In genomic region chr2:115294999-115295398, GRCh38 we compare ENCODE assay signal across 16 cellular contexts.
DNase-seq lines count a peak whose midpoint lies in the region; ATAC-seq and TF ChIP-seq lines count a peak whose summit lies in the region.
"Had no signal": no experiment of that assay in that cellular context is flagged by ENCODE, and none has a peak within 500 bp of the region (broad histone marks: within the 10 kb centered on the region; RNA-seq: fewer than 3 reads in every experiment).

No MANE protein-coding gene starts in this region.

- H3K27me3 ChIP-seq in ectodermal cell (ENCODE audit: control insufficient read depth, insufficient read depth, low read length, poor library complexity, severe bottlenecking), result no peaks in the 10 kb centered on the region
- H3K27me3 ChIP-seq in BE2C, result no peaks in the 10 kb centered on the region
- H3K27me3 ChIP-seq: Peyer's patch, SJCRH30 had no signal

- no peak for ATAC-seq in GM21786 (IDR thresholded peaks at IDR 0.05; ENCODE audit: unreplicated experiment)
- ATAC-seq: CD8-positive, alpha-beta T cell had no signal

- TF ChIP-seq CTCF in BE2C (IDR thresholded peaks at IDR 0.05; ENCODE audit: low read depth, low read length), result no peak

- no peaks in the 10 kb centered on the region for H3K9me3 ChIP-seq in ectodermal cell (ENCODE audit: control insufficient read depth, low read length)
- no peaks in the 10 kb centered on the region for H3K9me3 ChIP-seq in BE2C
- H3K9me3 ChIP-seq: Peyer's patch, SJCRH30 had no signal

- H3K4me3 ChIP-seq in ectodermal cell (ENCODE audit: insufficient read depth, low read depth, low read length), result no peak overlapping the region
- H3K4me3 ChIP-seq in BE2C (ENCODE audit: low read depth, low read length), result no peak overlapping the region
- H3K4me3 ChIP-seq: Peyer's patch, SJCRH30 had no signal

- H3K36me3 ChIP-seq in ectodermal cell (ENCODE audit: control insufficient read depth, insufficient read depth, low read length), result no peaks in the 10 kb centered on the region
- H3K36me3 ChIP-seq in BE2C, result no peaks in the 10 kb centered on the region
- H3K36me3 ChIP-seq: Peyer's patch, SJCRH30 had no signal

- WGBS in ectodermal cell, 2 experiments, result 54 to 57% methylated on average over 4 to 5 of the region's 5 CpGs

- DNase-seq in NCI-H226 (peak; percentile 65), medulla oblongata (ENCODE audit: extremely low spot score) (peak; percentile 59), pons (ENCODE audit: low spot score) (peak; percentile 63), BE2C (no peak), SK-N-DZ (ENCODE audit: low spot score) (no peak)
- DNase-seq: C1 segment of cervical spinal cord; Calu3; CD8-positive, alpha-beta T cell; Kasumi-1; NCI-H1694; NCI-H510A; NCI-H748 treated with DMSO at 0.1 percent for 48 hours; Peyer's patch; SJCRH30 had no signal

- H3K4me1 ChIP-seq in ectodermal cell (ENCODE audit: control insufficient read depth, insufficient read depth, low read length) (peaks cover 16% of the 10 kb centered on the region), BE2C (no peaks in the 10 kb centered on the region)
- H3K4me1 ChIP-seq: Peyer's patch, SJCRH30 had no signal

- H3K27ac ChIP-seq in ectodermal cell (ENCODE audit: insufficient read depth, low read depth, low read length, poor library complexity, severe bottlenecking), result peak overlapping the region; percentile 45
- H3K27ac ChIP-seq: Peyer's patch, SJCRH30 had no signal

Comparison
In these comparisons a context has a peak if more than half of its experiments do, and no peak if none do; other contexts are left out.
1. DNase-seq: peak in NCI-H226 (single experiment), medulla oblongata (single experiment) and pons (single experiment); none in BE2C (single experiment) and SK-N-DZ (single experiment).